ENCODE assay signal across 17 cellular contexts in the genomic region with DNA sequence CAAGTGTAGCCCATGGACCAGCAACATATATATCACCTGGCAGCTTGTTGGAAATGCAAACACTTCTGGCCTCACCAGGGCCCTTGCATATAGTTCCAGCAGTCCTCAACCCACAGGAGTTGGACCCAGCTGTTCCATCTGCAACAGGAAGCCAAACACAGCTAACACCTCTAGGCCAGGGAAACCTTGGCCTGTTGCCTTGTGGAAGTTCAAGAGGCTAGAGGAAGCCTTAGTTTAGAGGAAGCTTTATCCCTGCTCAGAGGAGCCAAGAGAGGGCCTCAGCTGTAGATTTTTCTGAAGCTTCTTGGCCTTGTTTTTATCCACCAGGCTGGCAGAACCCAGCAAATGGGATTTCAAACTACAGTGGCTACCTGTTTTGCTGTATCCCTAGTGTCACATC. TPM values are rescaled to one million over a fixed set of nuclear protein-coding genes. Genes with fewer than 3 reads are reported as not detected.
DNase-seq lines count a peak whose midpoint lies in the region; ATAC-seq and TF ChIP-seq lines count a peak whose summit lies in the region.
"Had no signal": no experiment of that assay in that cellular context is flagged by ENCODE, and none has a peak within 500 bp of the region (broad histone marks: within the 10 kb centered on the region; RNA-seq: fewer than 3 reads in every experiment).

No MANE protein-coding gene starts in this region.

- peak; percentile 81 for ATAC-seq in left lobe of liver
- no peak for ATAC-seq in HG03442 (IDR thresholded peaks at IDR 0.05; ENCODE audit: unreplicated experiment)

- H3K27me3 ChIP-seq in MG63, result no peaks in the 10 kb centered on the region
- H3K27me3 ChIP-seq: ascending aorta, esophagus squamous epithelium, neural progenitor cell had no signal

- H3K36me3 Mint-ChIP-seq in mesothelial cell of epicardium, result no peaks in the 10 kb centered on the region
- H3K36me3 Mint-ChIP-seq: neural progenitor cell had no signal

- no peak overlapping the region for H3K4me3 ChIP-seq in MG63
- H3K4me3 ChIP-seq: ascending aorta, esophagus squamous epithelium, neural progenitor cell had no signal

- peak; percentile 6 for DNase-seq in DMS153 treated with DMSO at 0.1 percent for 48 hours (lab: John Stamatoyannopoulos, UW; ENCODE audit: unreplicated experiment)
- DNase-seq in MG63, result peak; percentile 9
- DNase-seq in SHP77 (lab: John Stamatoyannopoulos, UW), result peak; percentile 84 to 90
- DNase-seq in left lobe of liver (ENCODE audit: low spot score), result no peak
- no peak for DNase-seq in mesothelial cell of epicardium (ENCODE audit: low spot score in 2 of 2, unreplicated experiment in 2 of 2)
- no peak for DNase-seq in activated CD4-positive, alpha-beta T cell treated with anti-CD3 and anti-CD28 coated beads, Interleukin-2, amount 50 U/mL, for 1 hour
- no peak for DNase-seq in AG08395 (ENCODE audit: low spot score)
- DNase-seq: activated CD4-positive, CD25-positive, alpha-beta regulatory T cell treated with anti-CD3 and anti-CD28 coated beads, Interleukin-2, amount 50 U/mL, for 72 hours; activated naive CD4-positive, alpha-beta T cell treated with anti-CD3 and anti-CD28 coated beads, Interleukin-2, amount 50 U/mL, for 16 hours; activated T-cell treated with anti-CD3 and anti-CD28 coated beads, Interleukin-2, amount 50 U/mL, for 48 hours; CD4-positive, alpha-beta T cell; effector CD4-positive, alpha-beta T cell; esophagus squamous epithelium; NCI-H1417 had no signal

- no peaks in the 10 kb centered on the region for H3K36me3 ChIP-seq in MG63
- H3K36me3 ChIP-seq: ascending aorta, esophagus squamous epithelium, neural progenitor cell had no signal

- no peaks in the 10 kb centered on the region for H3K27me3 Mint-ChIP-seq in mesothelial cell of epicardium (ENCODE audit: low read depth)
- H3K27me3 Mint-ChIP-seq: CD4-positive, alpha-beta T cell had no signal

- H3K27ac Mint-ChIP-seq in mesothelial cell of epicardium, result no peak overlapping the region
- H3K27ac Mint-ChIP-seq: CD4-positive, alpha-beta T cell; neural progenitor cell had no signal

- TF ChIP-seq CTCF in mesothelial cell of epicardium (IDR thresholded peaks at IDR 0.05; ENCODE audit: unreplicated experiment), result no peak

- peaks cover 43% of the 10 kb centered on the region for H3K4me1 Mint-ChIP-seq in mesothelial cell of epicardium

- no peak overlapping the region for H3K4me3 Mint-ChIP-seq in mesothelial cell of epicardium
- H3K4me3 Mint-ChIP-seq: CD4-positive, alpha-beta T cell; neural progenitor cell had no signal

- no peaks in the 10 kb centered on the region for H3K9me3 Mint-ChIP-seq in mesothelial cell of epicardium
- H3K9me3 Mint-ChIP-seq: CD4-positive, alpha-beta T cell; neural progenitor cell had no signal

- H3K9me3 ChIP-seq in MG63, result no peaks in the 10 kb centered on the region
- H3K9me3 ChIP-seq: ascending aorta, esophagus squamous epithelium had no signal

RNA-seq across cellular contexts. Expression of a gene that starts 11.4 kb away (rescaled TPM):
- total RNA-seq in MG63 (2014; rRNA removed; shearing (Covaris generic); ENCODE audit: low replicate concordance), result 1.7 TPM in 1 of 2 replicates, not detected in the other
- total RNA-seq in left lobe of liver (5.1 TPM), mesothelial cell of epicardium (10.7 to 18.3 TPM (median 12.0 TPM) in 3 replicates)

Comparison
In these comparisons a context has a peak if more than half of its experiments do, and no peak if none do; other contexts are left out.
1. DNase-seq: peak in DMS153 treated with DMSO at 0.1 percent for 48 hours (single experiment), MG63 (single experiment) and SHP77 (2 of 2); none in left lobe of liver (single experiment), mesothelial cell of epicardium (0 of 2), activated CD4-positive, alpha-beta T cell treated with anti-CD3 and anti-CD28 coated beads, Interleukin-2, amount 50 U/mL, for 1 hour (single experiment) and AG08395 (single experiment).